15 cellular contexts compared by ENCODE assay signal in genomic region chr9:127654619-127655018, GRCh38. TPM values are rescaled to one million over a fixed set of nuclear protein-coding genes. Genes with fewer than 3 reads are reported as not detected.
A peak's percentile ranks its signal among the peaks of the same experiment; 100 is the strongest.
DNase-seq lines count a peak whose midpoint lies in the region; ATAC-seq and TF ChIP-seq lines count a peak whose summit lies in the region.
"Had no signal": no experiment of that assay in that cellular context is flagged by ENCODE, and none has a peak within 500 bp of the region (broad histone marks: within the 10 kb centered on the region; RNA-seq: fewer than 3 reads in every experiment).

No MANE protein-coding gene starts in this region.

- intact Hi-C loops in sciatic nerve (cut with DNase I), result no loop called here

- no peak overlapping the region for H3K27ac Mint-ChIP-seq in stimulated activated effector memory CD8-positive, alpha-beta T cell treated with anti-CD3 and anti-CD28 coated beads, Interleukin-12 subunit alpha, Interleukin-12 subunit beta, amount 100 ng/mL, for 72 hours
- H3K27ac Mint-ChIP-seq: HFFc6 had no signal

- peak; percentile 51 for DNase-seq in H7
- peak; percentile 37 for DNase-seq in amniotic epithelial cell (ENCODE audit: low read depth)
- DNase-seq in fibroblast of villous mesenchyme (ENCODE audit: low read depth), result peak; percentile 28
- DNase-seq in stimulated activated effector memory CD8-positive, alpha-beta T cell treated with anti-CD3 and anti-CD28 coated beads, Interleukin-12 subunit alpha, Interleukin-12 subunit beta, amount 100 ng/mL, for 72 hours (ENCODE audit: low spot score in 2 of 2), result no peak
- DNase-seq in sciatic nerve (ENCODE audit: low spot score), result no peak
- no peak for DNase-seq in occipital lobe (lab: John Stamatoyannopoulos, UW)
- DNase-seq: C1 segment of cervical spinal cord, Caco-2, HFFc6, MM.1S, NCI-H1105 treated with DMSO at 0.1 percent for 48 hours, NCI-H1930, NCI-H510A treated with DMSO at 0.1 percent for 48 hours, SIG-M5 had no signal

- H3K4me1 Mint-ChIP-seq in stimulated activated effector memory CD8-positive, alpha-beta T cell treated with anti-CD3 and anti-CD28 coated beads, Interleukin-12 subunit alpha, Interleukin-12 subunit beta, amount 100 ng/mL, for 72 hours, result no peaks in the 10 kb centered on the region

- no peak for TF ChIP-seq CTCF in fibroblast of villous mesenchyme (IDR thresholded peaks at IDR 0.05; ENCODE audit: insufficient read depth, low read depth, low read length)

- ATAC-seq in stimulated activated effector memory CD8-positive, alpha-beta T cell treated with anti-CD3 and anti-CD28 coated beads, Interleukin-12 subunit alpha, Interleukin-12 subunit beta, amount 100 ng/mL, for 72 hours, result no peak
- ATAC-seq in sciatic nerve (no peak), GM19452 (IDR thresholded peaks at IDR 0.05; ENCODE audit: unreplicated experiment) (no peak)

- H3K36me3 ChIP-seq in H7 (replicated peaks; ENCODE audit: control insufficient read depth, insufficient read depth, low read length), result no peaks in the 10 kb centered on the region

- H3K4me3 ChIP-seq in H7 (ENCODE audit: insufficient read depth, low read depth, low read length) (no peak overlapping the region), fibroblast of villous mesenchyme (ENCODE audit: low read depth, low read length) (no peak overlapping the region)

- no peaks in the 10 kb centered on the region for H3K9me3 Mint-ChIP-seq in stimulated activated effector memory CD8-positive, alpha-beta T cell treated with anti-CD3 and anti-CD28 coated beads, Interleukin-12 subunit alpha, Interleukin-12 subunit beta, amount 100 ng/mL, for 72 hours
- H3K9me3 Mint-ChIP-seq: HFFc6 had no signal

- no peaks in the 10 kb centered on the region for H3K27me3 ChIP-seq in H7 (ENCODE audit: control insufficient read depth, insufficient read depth, low read length)

- no peaks in the 10 kb centered on the region for H3K36me3 Mint-ChIP-seq in stimulated activated effector memory CD8-positive, alpha-beta T cell treated with anti-CD3 and anti-CD28 coated beads, Interleukin-12 subunit alpha, Interleukin-12 subunit beta, amount 100 ng/mL, for 72 hours

- no peak overlapping the region for H3K4me3 Mint-ChIP-seq in stimulated activated effector memory CD8-positive, alpha-beta T cell treated with anti-CD3 and anti-CD28 coated beads, Interleukin-12 subunit alpha, Interleukin-12 subunit beta, amount 100 ng/mL, for 72 hours
- H3K4me3 Mint-ChIP-seq: HFFc6 had no signal

RNA-seq across cellular contexts. Expression of gene STXBP1, which starts 42.5 kb away (rescaled TPM):
- 5.9 and 12.0 TPM in 2 replicates for total RNA-seq in H7 (2014; rRNA removed; shearing (Covaris generic))
- total RNA-seq in fibroblast of villous mesenchyme (12.6 and 19.9 TPM in 2 replicates), sciatic nerve (113 TPM), occipital lobe (78.5 TPM)

RNA-seq across cellular contexts. Expression of gene CFAP157, which starts 52.2 kb away (rescaled TPM):
- not detected in 2 replicates for total RNA-seq in H7 (2014; rRNA removed; shearing (Covaris generic))
- under 0.01 TPM in 2 replicates for total RNA-seq in fibroblast of villous mesenchyme
- total RNA-seq in sciatic nerve, result 0.80 TPM
- total RNA-seq in occipital lobe, result 0.16 TPM
- total RNA-seq: Caco-2 had no signal

Comparison
In these comparisons a context has a peak if more than half of its experiments do, and no peak if none do; other contexts are left out.
1. DNase-seq: peak in H7 (single experiment), amniotic epithelial cell (single experiment) and fibroblast of villous mesenchyme (single experiment); none in stimulated activated effector memory CD8-positive, alpha-beta T cell treated with anti-CD3 and anti-CD28 coated beads, Interleukin-12 subunit alpha, Interleukin-12 subunit beta, amount 100 ng/mL, for 72 hours (0 of 2), sciatic nerve (single experiment) and occipital lobe (single experiment).